Comparison of ENCODE assay signal across 1 cellular context in the genomic region with DNA sequence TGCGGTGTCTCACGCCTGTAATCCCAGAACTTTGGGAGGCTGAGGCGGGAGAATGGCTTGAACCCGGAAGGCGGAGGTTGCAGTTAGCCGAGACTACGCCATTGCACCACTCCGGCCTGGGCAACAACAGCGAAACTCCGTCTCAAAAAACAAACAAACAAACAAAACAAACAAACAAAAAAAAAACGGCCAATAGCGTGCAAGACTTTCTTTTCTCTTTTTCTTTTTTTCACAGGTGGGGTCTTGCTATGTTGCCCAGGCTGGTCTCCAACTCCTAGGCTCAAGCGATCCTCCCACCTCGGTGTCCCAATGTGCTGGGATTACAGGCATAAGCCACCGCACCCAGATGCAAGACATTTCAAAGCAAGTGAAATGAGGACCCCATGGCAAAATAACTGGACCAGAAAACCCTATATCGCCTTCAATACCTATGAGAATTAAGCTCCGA.
TF ChIP-seq lines count a peak whose summit lies in the region.

No MANE protein-coding gene starts in this region.

TF ChIP-seq in endothelial cell of umbilical vein, 7 proteins besides CTCF, POLR2A, EP300 and RAD21:
- TF ChIP-seq FOS (IDR thresholded peaks at IDR 0.05; ENCODE audit: borderline replicate concordance, insufficient read depth, low read length) (no peak), JUN (IDR thresholded peaks at IDR 0.05; ENCODE audit: borderline replicate concordance, insufficient read depth, insufficient read length, low read depth) (no peak), MYC (IDR thresholded peaks at IDR 0.05; ENCODE audit: low read depth, low read length) (no peak), GATA2 (IDR thresholded peaks at IDR 0.05; ENCODE audit: insufficient read depth, insufficient read length, low read depth, low read length) (no peak), EZH2 (IDR thresholded peaks at IDR 0.05; ENCODE audit: borderline replicate concordance, low read depth, low read length, severe bottlenecking) (no peak), POLR2AphosphoS5 (IDR thresholded peaks at IDR 0.05; ENCODE audit: insufficient read depth, low read depth, low read length) (no peak)
- TF ChIP-seq, protein P1, sequence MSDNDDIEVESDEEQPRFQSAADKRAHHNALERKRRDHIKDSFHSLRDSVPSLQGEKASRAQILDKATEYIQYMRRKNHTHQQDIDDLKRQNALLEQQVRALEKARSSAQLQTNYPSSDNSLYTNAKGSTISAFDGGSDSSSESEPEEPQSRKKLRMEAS (IDR thresholded peaks at IDR 0.05; ENCODE audit: insufficient read depth, insufficient read length), result no peak
